Comparison of ENCODE assay signal across 17 cellular contexts in genomic region chr15:96535148-96535547, GRCh38.
A peak's percentile ranks its signal among the peaks of the same experiment; 100 is the strongest.
DNase-seq lines count a peak whose midpoint lies in the region; ATAC-seq and TF ChIP-seq lines count a peak whose summit lies in the region.
"Had no signal": no experiment of that assay in that cellular context is flagged by ENCODE, and none has a peak within 500 bp of the region (broad histone marks: within the 10 kb centered on the region; RNA-seq: fewer than 3 reads in every experiment).

No MANE protein-coding gene starts in this region.

- no peak overlapping the region for H3K9ac ChIP-seq in mesenchymal stem cell (ENCODE audit: low read length)
- H3K9ac ChIP-seq: BLaER1 treated with 17β-estradiol and CSF1 and Interleukin-3, amounts not matched to agents 10 nM and 100 nM had no signal

- H3K36me3 Mint-ChIP-seq in neural crest cell (ENCODE audit: low read depth): no peaks in the 10 kb centered on the region
- H3K36me3 Mint-ChIP-seq: CD4-positive, CD25-positive, alpha-beta regulatory T cell had no signal

- H3K9me3 ChIP-seq in mesenchymal stem cell (ENCODE audit: control insufficient read depth, low read length): no peaks in the 10 kb centered on the region
- H3K9me3 ChIP-seq: BLaER1 treated with 17β-estradiol and CSF1 and Interleukin-3, amounts not matched to agents 10 nM and 100 nM had no signal

- H3K27ac ChIP-seq in mesenchymal stem cell (ENCODE audit: low read length, poor library complexity, severe bottlenecking): no peak overlapping the region
- H3K27ac ChIP-seq: BLaER1 treated with 17β-estradiol and CSF1 and Interleukin-3, amounts not matched to agents 10 nM and 100 nM; HL-60 had no signal

- peak overlapping the region; percentile 31 for H3K4me3 Mint-ChIP-seq in neural crest cell
- H3K4me3 Mint-ChIP-seq: CD4-positive, CD25-positive, alpha-beta regulatory T cell had no signal

- peak; percentile 1 for DNase-seq in DMS53 (lab: John Stamatoyannopoulos, UW)
- DNase-seq in DMS53 treated with DMSO at 0.1 percent for 48 hours (lab: John Stamatoyannopoulos, UW; ENCODE audit: unreplicated experiment): no peak
- peak; percentile 61 to 70 for DNase-seq in NCI-H526 (lab: John Stamatoyannopoulos, UW)
- DNase-seq in neural crest cell (ENCODE audit: low read depth, low spot score): no peak
- no peak for DNase-seq in mesenchymal stem cell
- DNase-seq: 8988T; Calu3; CD4-positive, CD25-positive, alpha-beta regulatory T cell; DMS 273 treated with DMSO at 0.1 percent for 48 hours; GF-D8; HCEC 1CT; Karpas-422 had no signal

- no peak overlapping the region for H3K4ac ChIP-seq in mesenchymal stem cell (ENCODE audit: low read depth in 1 of 2, low read length in 2 of 2)

- no peak overlapping the region for H2AK5ac ChIP-seq in mesenchymal stem cell (ENCODE audit: low read length, severe bottlenecking)

- H3K14ac ChIP-seq in mesenchymal stem cell (ENCODE audit: low read length in 2 of 2): no peak overlapping the region

- H3K9me3 Mint-ChIP-seq in neural crest cell: no peaks in the 10 kb centered on the region

- H2BK5ac ChIP-seq in mesenchymal stem cell (ENCODE audit: low read depth, low read length, poor library complexity, severe bottlenecking): no peak overlapping the region

- ATAC-seq in HG03045 (IDR thresholded peaks at IDR 0.05; ENCODE audit: unreplicated experiment) (no peak), GM19023 (IDR thresholded peaks at IDR 0.05; ENCODE audit: unreplicated experiment) (no peak)
- ATAC-seq: K562 had no signal

- H2BK12ac ChIP-seq in mesenchymal stem cell (ENCODE audit: low read length in 2 of 2): no peak overlapping the region

- H3K4me1 Mint-ChIP-seq in neural crest cell: peaks cover 61% of the 10 kb centered on the region
- H3K4me1 Mint-ChIP-seq: CD4-positive, CD25-positive, alpha-beta regulatory T cell had no signal

- 88% methylated on average over 4 of the region's 4 CpGs for WGBS in mesenchymal stem cell

- no peak overlapping the region for H2BK15ac ChIP-seq in mesenchymal stem cell (ENCODE audit: low read depth, poor library complexity, severe bottlenecking)

- no peak overlapping the region for H2BK120ac ChIP-seq in mesenchymal stem cell (ENCODE audit: low read depth, low read length)

- no peaks in the 10 kb centered on the region for H3K4me1 ChIP-seq in mesenchymal stem cell (ENCODE audit: control insufficient read depth, insufficient read depth, low read depth, low read length)
- H3K4me1 ChIP-seq: BLaER1 treated with 17β-estradiol and CSF1 and Interleukin-3, amounts not matched to agents 10 nM and 100 nM had no signal

- no peaks in the 10 kb centered on the region for H3K36me3 ChIP-seq in mesenchymal stem cell (ENCODE audit: control insufficient read depth in 1 of 2, insufficient read depth in 2 of 2, low read depth in 1 of 2, low read length in 2 of 2)
- H3K36me3 ChIP-seq: BLaER1 treated with 17β-estradiol and CSF1 and Interleukin-3, amounts not matched to agents 10 nM and 100 nM had no signal

- H3K18ac ChIP-seq in mesenchymal stem cell (ENCODE audit: low read depth in 1 of 2, low read length in 2 of 2): no peak overlapping the region

- H4K91ac ChIP-seq in mesenchymal stem cell (ENCODE audit: low read length): no peak overlapping the region

- TF ChIP-seq CTCF in neural crest cell (conservative IDR thresholded peaks at IDR 0.05): no peak

- no peak overlapping the region for H2AFZ ChIP-seq in mesenchymal stem cell (ENCODE audit: low read depth, low read length)

- H3K27me3 Mint-ChIP-seq in neural crest cell (ENCODE audit: low read depth): peaks cover 10% of the 10 kb centered on the region
- H3K27me3 Mint-ChIP-seq: CD4-positive, CD25-positive, alpha-beta regulatory T cell had no signal

- H3K23ac ChIP-seq in mesenchymal stem cell (ENCODE audit: low read length in 2 of 2): no peak overlapping the region

- H3K79me1 ChIP-seq in mesenchymal stem cell (replicated peaks; ENCODE audit: low read length, poor library complexity, severe bottlenecking): no peaks in the 10 kb centered on the region

- no peaks in the 10 kb centered on the region for H3K27me3 ChIP-seq in mesenchymal stem cell (ENCODE audit: control insufficient read depth in 1 of 2, insufficient read depth in 1 of 2, low read length in 2 of 2)
- H3K27me3 ChIP-seq: BLaER1 treated with 17β-estradiol and CSF1 and Interleukin-3, amounts not matched to agents 10 nM and 100 nM had no signal

- no peak overlapping the region for H3K27ac Mint-ChIP-seq in neural crest cell (ENCODE audit: unreplicated experiment)
- H3K27ac Mint-ChIP-seq: CD4-positive, CD25-positive, alpha-beta regulatory T cell had no signal

- H3K4me3 ChIP-seq in mesenchymal stem cell (ENCODE audit: insufficient read depth in 1 of 2, low read depth in 1 of 2, low read length in 2 of 2): no peak overlapping the region
- H3K4me3 ChIP-seq: BLaER1 treated with 17β-estradiol and CSF1 and Interleukin-3, amounts not matched to agents 10 nM and 100 nM; K562 had no signal

- H3K4me2 ChIP-seq in mesenchymal stem cell (ENCODE audit: low read length, poor library complexity, severe bottlenecking): no peak overlapping the region
- H3K4me2 ChIP-seq: BLaER1 treated with 17β-estradiol and CSF1 and Interleukin-3, amounts not matched to agents 10 nM and 100 nM had no signal

- H4K8ac ChIP-seq in mesenchymal stem cell (ENCODE audit: low read length): no peak overlapping the region

Comparison
In these comparisons a context has a peak if more than half of its experiments do, and no peak if none do; other contexts are left out.
1. DNase-seq: peak in DMS53 (single experiment) and NCI-H526 (2 of 2); none in DMS53 treated with DMSO at 0.1 percent for 48 hours (single experiment), neural crest cell (single experiment) and mesenchymal stem cell (single experiment).